ENCODE assay signal across 43 cellular contexts in genomic region chr11:55806248-55806647, GRCh38. TPM values are rescaled to one million over a fixed set of nuclear protein-coding genes. Genes with fewer than 3 reads are reported as not detected.
"Had no signal": no experiment of that assay in that cellular context is flagged by ENCODE, and none has a peak within 500 bp of the region (broad histone marks: within the 10 kb centered on the region; RNA-seq: fewer than 3 reads in every experiment).

No MANE protein-coding gene starts in this region.

- FAIRE-seq: astrocyte, bronchial epithelial cell, colon had no signal

- H3K36me3 Mint-ChIP-seq: activated naive CD4-positive, alpha-beta T cell treated with anti-CD3 and anti-CD28 coated beads, Interleukin-2, amount 10 ng/mL, durations not matched to agents 7 days and 5 days; activated naive CD8-positive, alpha-beta T cell; activated naive CD8-positive, alpha-beta T cell treated with anti-CD3 and anti-CD28 coated beads for 36 hours; activated naive CD8-positive, alpha-beta T cell treated with anti-CD3 and anti-CD28 coated beads, Interleukin-2, amount 10 ng/mL, durations not matched to agents 7 days and 5 days; brain had no signal

- H3K27me3 Mint-ChIP-seq: activated naive CD4-positive, alpha-beta T cell treated with anti-CD3 and anti-CD28 coated beads, Interleukin-2, amount 10 ng/mL, durations not matched to agents 7 days and 5 days; activated naive CD4-positive, alpha-beta T cell treated with anti-CD3 and anti-CD28 coated beads, Interleukin-2, amount 50 U/mL, for 24 hours; activated naive CD8-positive, alpha-beta T cell; activated naive CD8-positive, alpha-beta T cell treated with anti-CD3 and anti-CD28 coated beads for 36 hours; activated naive CD8-positive, alpha-beta T cell treated with anti-CD3 and anti-CD28 coated beads, Interleukin-2, amount 10 ng/mL, durations not matched to agents 7 days and 5 days; activated naive CD8-positive, alpha-beta T cell treated with anti-CD3 and anti-CD28 coated beads, Interleukin-2, amount 50 U/mL, for 24 hours; activated T-helper 17 cell treated with anti-CD3 and anti-CD28 coated beads, Interleukin-2, amount 50 U/mL, for 72 hours; brain; central memory CD8-positive, alpha-beta T cell had no signal

- H3K27me3 ChIP-seq: adrenal gland, ascending aorta, body of pancreas, brain microvascular endothelial cell, breast epithelium, cardiac muscle cell had no signal

- H3K9me3 ChIP-seq: ascending aorta had no signal

- H3K4me3 ChIP-seq: adrenal gland, ascending aorta, body of pancreas, breast epithelium, cardiac muscle cell had no signal

- DNase-seq: activated effector memory CD4-positive, alpha-beta T cell treated with anti-CD3 and anti-CD28 coated beads, Interleukin-2, amount 50 U/mL, for 16 hours; activated effector memory CD4-positive, alpha-beta T cell treated with Interleukin-2 at 50 U/mL for 16 hours; activated gamma-delta T cell; activated gamma-delta T cell treated with Interleukin-2 at 50 U/mL for 16 hours; activated naive CD4-positive, alpha-beta T cell; activated naive CD4-positive, alpha-beta T cell treated with anti-CD3 and anti-CD28 coated beads for 36 hours; activated naive CD4-positive, alpha-beta T cell treated with anti-CD3 and anti-CD28 coated beads, Interleukin-2, amount 10 ng/mL, durations not matched to agents 7 days and 5 days; activated naive CD4-positive, alpha-beta T cell treated with anti-CD3 and anti-CD28 coated beads, Interleukin-2, amount 50 U/mL, for 16 hours; activated naive CD4-positive, alpha-beta T cell treated with Interleukin-2 at 50 U/mL for 16 hours; activated naive CD8-positive, alpha-beta T cell treated with anti-CD3 and anti-CD28 coated beads for 36 hours; activated naive CD8-positive, alpha-beta T cell treated with anti-CD3 and anti-CD28 coated beads, Interleukin-2, amount 10 ng/mL, durations not matched to agents 7 days and 5 days; activated naive CD8-positive, alpha-beta T cell treated with anti-CD3 and anti-CD28 coated beads, Interleukin-2, amount 50 U/mL, for 24 hours; activated T-cell treated with anti-CD3 and anti-CD28 coated beads, Interleukin-2, amount 50 U/mL, for 4 hours; activated T-cell treated with anti-CD3 and anti-CD28 coated beads, Interleukin-2, amount 50 U/mL, for 48 hours; activated T-cell treated with anti-CD3 and anti-CD28 coated beads, Interleukin-2, amount 50 U/mL, for 72 hours; adrenal gland; amniotic stem cell; amygdala; anterior cingulate cortex; aorta; body of pancreas; brain microvascular endothelial cell; caudate nucleus; central memory CD4-positive, alpha-beta T cell; cerebellar nuclear complex had no signal

- H3K4me1 ChIP-seq: adrenal gland, ascending aorta, body of pancreas, breast epithelium had no signal

- ATAC-seq: activated naive CD4-positive, alpha-beta T cell treated with anti-CD3 and anti-CD28 coated beads, Interleukin-2, amount 50 U/mL, for 72 hours; activated naive CD8-positive, alpha-beta T cell treated with anti-CD3 and anti-CD28 coated beads, Interleukin-2, amount 50 U/mL, for 24 hours; activated T-cell treated with anti-CD3 and anti-CD28 coated beads, Interleukin-2, amount 50 U/mL, for 4 hours; activated T-cell treated with anti-CD3 and anti-CD28 coated beads, Interleukin-2, amount 50 U/mL, for 72 hours; activated T-helper 17 cell treated with anti-CD3 and anti-CD28 coated beads, Interleukin-2, amount 50 U/mL, for 72 hours; body of pancreas had no signal

- H3K4me1 Mint-ChIP-seq: activated naive CD4-positive, alpha-beta T cell treated with anti-CD3 and anti-CD28 coated beads, Interleukin-2, amount 10 ng/mL, durations not matched to agents 7 days and 5 days; activated naive CD4-positive, alpha-beta T cell treated with anti-CD3 and anti-CD28 coated beads, Interleukin-2, amount 50 U/mL, for 24 hours; activated naive CD8-positive, alpha-beta T cell treated with anti-CD3 and anti-CD28 coated beads for 36 hours; activated naive CD8-positive, alpha-beta T cell treated with anti-CD3 and anti-CD28 coated beads, Interleukin-2, amount 10 ng/mL, durations not matched to agents 7 days and 5 days; activated naive CD8-positive, alpha-beta T cell treated with anti-CD3 and anti-CD28 coated beads, Interleukin-2, amount 50 U/mL, for 24 hours; activated T-helper 17 cell treated with anti-CD3 and anti-CD28 coated beads, Interleukin-2, amount 50 U/mL, for 72 hours; brain; central memory CD8-positive, alpha-beta T cell had no signal

- H3K36me3 ChIP-seq: adrenal gland, ascending aorta, brain microvascular endothelial cell, breast epithelium, cardiac muscle cell had no signal

- H3K4me3 Mint-ChIP-seq: activated naive CD4-positive, alpha-beta T cell treated with anti-CD3 and anti-CD28 coated beads for 36 hours; activated naive CD4-positive, alpha-beta T cell treated with anti-CD3 and anti-CD28 coated beads, Interleukin-2, amount 10 ng/mL, durations not matched to agents 7 days and 5 days; activated naive CD4-positive, alpha-beta T cell treated with anti-CD3 and anti-CD28 coated beads, Interleukin-2, amount 50 U/mL, for 24 hours; activated naive CD8-positive, alpha-beta T cell; activated naive CD8-positive, alpha-beta T cell treated with anti-CD3 and anti-CD28 coated beads for 36 hours; activated naive CD8-positive, alpha-beta T cell treated with anti-CD3 and anti-CD28 coated beads, Interleukin-2, amount 10 ng/mL, durations not matched to agents 7 days and 5 days; activated naive CD8-positive, alpha-beta T cell treated with anti-CD3 and anti-CD28 coated beads, Interleukin-2, amount 50 U/mL, for 24 hours; activated T-cell treated with anti-CD3 and anti-CD28 coated beads, Interleukin-2, amount 50 U/mL, for 4 hours; activated T-cell treated with anti-CD3 and anti-CD28 coated beads, Interleukin-2, amount 50 U/mL, for 72 hours; activated T-helper 1 cell treated with anti-CD3 and anti-CD28 coated beads, Interleukin-12 subunit alpha, Interleukin-12 subunit beta, Interleukin-2, Interleukin-4 antibody, amounts not matched to agents 30 ng/mL and 10 ng/mL and 1 ng/mL, durations not matched to agents 14 hours and 24 hours and 36 hours; activated T-helper 17 cell treated with anti-CD3 and anti-CD28 coated beads, Interleukin-2, amount 50 U/mL, for 72 hours; brain; central memory CD8-positive, alpha-beta T cell had no signal

- H3K27ac Mint-ChIP-seq: activated naive CD4-positive, alpha-beta T cell treated with anti-CD3 and anti-CD28 coated beads for 36 hours; activated naive CD4-positive, alpha-beta T cell treated with anti-CD3 and anti-CD28 coated beads, Interleukin-2, amount 10 ng/mL, durations not matched to agents 7 days and 5 days; activated naive CD4-positive, alpha-beta T cell treated with anti-CD3 and anti-CD28 coated beads, Interleukin-2, amount 50 U/mL, for 24 hours; activated naive CD4-positive, alpha-beta T cell treated with anti-CD3 and anti-CD28 coated beads, Interleukin-2, amount 50 U/mL, for 72 hours; activated naive CD8-positive, alpha-beta T cell; activated naive CD8-positive, alpha-beta T cell treated with anti-CD3 and anti-CD28 coated beads for 36 hours; activated naive CD8-positive, alpha-beta T cell treated with anti-CD3 and anti-CD28 coated beads, Interleukin-2, amount 10 ng/mL, durations not matched to agents 7 days and 5 days; activated naive CD8-positive, alpha-beta T cell treated with anti-CD3 and anti-CD28 coated beads, Interleukin-2, amount 50 U/mL, for 24 hours; activated T-cell treated with anti-CD3 and anti-CD28 coated beads, Interleukin-2, amount 50 U/mL, for 72 hours; activated T-helper 1 cell treated with anti-CD3 and anti-CD28 coated beads, Interleukin-12 subunit alpha, Interleukin-12 subunit beta, Interleukin-2, Interleukin-4 antibody, amounts not matched to agents 30 ng/mL and 10 ng/mL and 1 ng/mL, durations not matched to agents 14 hours and 24 hours and 36 hours; activated T-helper 17 cell treated with anti-CD3 and anti-CD28 coated beads, Interleukin-2, amount 50 U/mL, for 72 hours; activated T-helper 2 cell treated with anti-CD3 and anti-CD28 coated beads, Interferon-gamma antibody, Interleukin-2, Interleukin-4, amounts not matched to agents 10 μg/mL and 5 μg/mL and 100 μg/mL, durations not matched to agents 14 hours and 24 hours and 36 hours; brain had no signal

- H3K27ac ChIP-seq: adrenal gland, ascending aorta, body of pancreas, brain microvascular endothelial cell, breast epithelium, cardiac muscle cell had no signal

RNA-seq across cellular contexts. Expression of gene OR5L1, which starts 4.9 kb away (rescaled TPM):
- total RNA-seq: activated naive CD4-positive, alpha-beta T cell treated with anti-CD3 and anti-CD28 coated beads for 36 hours; activated naive CD4-positive, alpha-beta T cell treated with anti-CD3 and anti-CD28 coated beads, Interleukin-2, amount 50 U/mL, for 72 hours; activated naive CD8-positive, alpha-beta T cell treated with anti-CD3 and anti-CD28 coated beads for 36 hours; activated naive CD8-positive, alpha-beta T cell treated with anti-CD3 and anti-CD28 coated beads, Interleukin-2, amount 10 ng/mL, durations not matched to agents 7 days and 5 days; activated T-cell treated with anti-CD3 and anti-CD28 coated beads, Interleukin-2, amount 50 U/mL, for 4 hours; activated T-cell treated with anti-CD3 and anti-CD28 coated beads, Interleukin-2, amount 50 U/mL, for 72 hours; activated T-helper 1 cell treated with anti-CD3 and anti-CD28 coated beads, Interleukin-12 subunit alpha, Interleukin-12 subunit beta, Interleukin-2, Interleukin-4 antibody, amounts not matched to agents 30 ng/mL and 10 ng/mL and 1 ng/mL, durations not matched to agents 14 hours and 24 hours and 36 hours; activated T-helper 17 cell treated with anti-CD3 and anti-CD28 coated beads, Interleukin-2, amount 50 U/mL, for 72 hours; activated T-helper 2 cell treated with anti-CD3 and anti-CD28 coated beads, Interferon-gamma antibody, Interleukin-2, Interleukin-4, amounts not matched to agents 10 μg/mL and 5 μg/mL and 100 μg/mL, durations not matched to agents 14 hours and 24 hours and 36 hours; adrenal gland; aorta; ascending aorta; astrocyte; body of pancreas; breast epithelium; bronchial epithelial cell; cardiac muscle cell; cardiac septum; cerebellum; chondrocyte had no signal
- polyA plus RNA-seq: adipose tissue, adrenal gland, aorta, cardiac muscle cell had no signal

RNA-seq across cellular contexts. Expression of gene OR5D14, which starts 10.9 kb away (rescaled TPM):
- total RNA-seq: activated naive CD4-positive, alpha-beta T cell treated with anti-CD3 and anti-CD28 coated beads for 36 hours; activated naive CD4-positive, alpha-beta T cell treated with anti-CD3 and anti-CD28 coated beads, Interleukin-2, amount 50 U/mL, for 72 hours; activated naive CD8-positive, alpha-beta T cell treated with anti-CD3 and anti-CD28 coated beads for 36 hours; activated naive CD8-positive, alpha-beta T cell treated with anti-CD3 and anti-CD28 coated beads, Interleukin-2, amount 10 ng/mL, durations not matched to agents 7 days and 5 days; activated T-cell treated with anti-CD3 and anti-CD28 coated beads, Interleukin-2, amount 50 U/mL, for 4 hours; activated T-cell treated with anti-CD3 and anti-CD28 coated beads, Interleukin-2, amount 50 U/mL, for 72 hours; activated T-helper 1 cell treated with anti-CD3 and anti-CD28 coated beads, Interleukin-12 subunit alpha, Interleukin-12 subunit beta, Interleukin-2, Interleukin-4 antibody, amounts not matched to agents 30 ng/mL and 10 ng/mL and 1 ng/mL, durations not matched to agents 14 hours and 24 hours and 36 hours; activated T-helper 17 cell treated with anti-CD3 and anti-CD28 coated beads, Interleukin-2, amount 50 U/mL, for 72 hours; activated T-helper 2 cell treated with anti-CD3 and anti-CD28 coated beads, Interferon-gamma antibody, Interleukin-2, Interleukin-4, amounts not matched to agents 10 μg/mL and 5 μg/mL and 100 μg/mL, durations not matched to agents 14 hours and 24 hours and 36 hours; adrenal gland; aorta; ascending aorta; astrocyte; body of pancreas; breast epithelium; bronchial epithelial cell; cardiac muscle cell; cardiac septum; cerebellum; chondrocyte had no signal
- polyA plus RNA-seq: adipose tissue, adrenal gland, aorta, cardiac muscle cell had no signal

RNA-seq across cellular contexts. Expression of gene OR5D18, which starts 13.2 kb away (rescaled TPM):
- total RNA-seq: activated naive CD4-positive, alpha-beta T cell treated with anti-CD3 and anti-CD28 coated beads for 36 hours; activated naive CD4-positive, alpha-beta T cell treated with anti-CD3 and anti-CD28 coated beads, Interleukin-2, amount 50 U/mL, for 72 hours; activated naive CD8-positive, alpha-beta T cell treated with anti-CD3 and anti-CD28 coated beads for 36 hours; activated naive CD8-positive, alpha-beta T cell treated with anti-CD3 and anti-CD28 coated beads, Interleukin-2, amount 10 ng/mL, durations not matched to agents 7 days and 5 days; activated T-cell treated with anti-CD3 and anti-CD28 coated beads, Interleukin-2, amount 50 U/mL, for 4 hours; activated T-cell treated with anti-CD3 and anti-CD28 coated beads, Interleukin-2, amount 50 U/mL, for 72 hours; activated T-helper 1 cell treated with anti-CD3 and anti-CD28 coated beads, Interleukin-12 subunit alpha, Interleukin-12 subunit beta, Interleukin-2, Interleukin-4 antibody, amounts not matched to agents 30 ng/mL and 10 ng/mL and 1 ng/mL, durations not matched to agents 14 hours and 24 hours and 36 hours; activated T-helper 17 cell treated with anti-CD3 and anti-CD28 coated beads, Interleukin-2, amount 50 U/mL, for 72 hours; activated T-helper 2 cell treated with anti-CD3 and anti-CD28 coated beads, Interferon-gamma antibody, Interleukin-2, Interleukin-4, amounts not matched to agents 10 μg/mL and 5 μg/mL and 100 μg/mL, durations not matched to agents 14 hours and 24 hours and 36 hours; adrenal gland; aorta; ascending aorta; astrocyte; body of pancreas; breast epithelium; bronchial epithelial cell; cardiac muscle cell; cardiac septum; cerebellum; chondrocyte had no signal
- polyA plus RNA-seq: adipose tissue, adrenal gland, aorta, cardiac muscle cell had no signal

RNA-seq across cellular contexts. Expression of gene OR5L2, which starts 20.8 kb away (rescaled TPM):
- total RNA-seq: activated naive CD4-positive, alpha-beta T cell treated with anti-CD3 and anti-CD28 coated beads for 36 hours; activated naive CD4-positive, alpha-beta T cell treated with anti-CD3 and anti-CD28 coated beads, Interleukin-2, amount 50 U/mL, for 72 hours; activated naive CD8-positive, alpha-beta T cell treated with anti-CD3 and anti-CD28 coated beads for 36 hours; activated naive CD8-positive, alpha-beta T cell treated with anti-CD3 and anti-CD28 coated beads, Interleukin-2, amount 10 ng/mL, durations not matched to agents 7 days and 5 days; activated T-cell treated with anti-CD3 and anti-CD28 coated beads, Interleukin-2, amount 50 U/mL, for 4 hours; activated T-cell treated with anti-CD3 and anti-CD28 coated beads, Interleukin-2, amount 50 U/mL, for 72 hours; activated T-helper 1 cell treated with anti-CD3 and anti-CD28 coated beads, Interleukin-12 subunit alpha, Interleukin-12 subunit beta, Interleukin-2, Interleukin-4 antibody, amounts not matched to agents 30 ng/mL and 10 ng/mL and 1 ng/mL, durations not matched to agents 14 hours and 24 hours and 36 hours; activated T-helper 17 cell treated with anti-CD3 and anti-CD28 coated beads, Interleukin-2, amount 50 U/mL, for 72 hours; activated T-helper 2 cell treated with anti-CD3 and anti-CD28 coated beads, Interferon-gamma antibody, Interleukin-2, Interleukin-4, amounts not matched to agents 10 μg/mL and 5 μg/mL and 100 μg/mL, durations not matched to agents 14 hours and 24 hours and 36 hours; adrenal gland; aorta; ascending aorta; astrocyte; body of pancreas; breast epithelium; bronchial epithelial cell; cardiac muscle cell; cardiac septum; cerebellum; chondrocyte had no signal
- polyA plus RNA-seq: adipose tissue, adrenal gland, aorta, cardiac muscle cell had no signal

RNA-seq across cellular contexts. Expression of gene OR5D16, which starts 32.3 kb away (rescaled TPM):
- total RNA-seq: activated naive CD4-positive, alpha-beta T cell treated with anti-CD3 and anti-CD28 coated beads for 36 hours; activated naive CD4-positive, alpha-beta T cell treated with anti-CD3 and anti-CD28 coated beads, Interleukin-2, amount 50 U/mL, for 72 hours; activated naive CD8-positive, alpha-beta T cell treated with anti-CD3 and anti-CD28 coated beads for 36 hours; activated naive CD8-positive, alpha-beta T cell treated with anti-CD3 and anti-CD28 coated beads, Interleukin-2, amount 10 ng/mL, durations not matched to agents 7 days and 5 days; activated T-cell treated with anti-CD3 and anti-CD28 coated beads, Interleukin-2, amount 50 U/mL, for 4 hours; activated T-cell treated with anti-CD3 and anti-CD28 coated beads, Interleukin-2, amount 50 U/mL, for 72 hours; activated T-helper 1 cell treated with anti-CD3 and anti-CD28 coated beads, Interleukin-12 subunit alpha, Interleukin-12 subunit beta, Interleukin-2, Interleukin-4 antibody, amounts not matched to agents 30 ng/mL and 10 ng/mL and 1 ng/mL, durations not matched to agents 14 hours and 24 hours and 36 hours; activated T-helper 17 cell treated with anti-CD3 and anti-CD28 coated beads, Interleukin-2, amount 50 U/mL, for 72 hours; activated T-helper 2 cell treated with anti-CD3 and anti-CD28 coated beads, Interferon-gamma antibody, Interleukin-2, Interleukin-4, amounts not matched to agents 10 μg/mL and 5 μg/mL and 100 μg/mL, durations not matched to agents 14 hours and 24 hours and 36 hours; adrenal gland; aorta; ascending aorta; astrocyte; body of pancreas; breast epithelium; bronchial epithelial cell; cardiac muscle cell; cardiac septum; cerebellum; chondrocyte had no signal
- polyA plus RNA-seq: adipose tissue, adrenal gland, aorta, cardiac muscle cell had no signal
